Comparison of ENCODE assay signal across 16 cellular contexts in the genomic region with DNA sequence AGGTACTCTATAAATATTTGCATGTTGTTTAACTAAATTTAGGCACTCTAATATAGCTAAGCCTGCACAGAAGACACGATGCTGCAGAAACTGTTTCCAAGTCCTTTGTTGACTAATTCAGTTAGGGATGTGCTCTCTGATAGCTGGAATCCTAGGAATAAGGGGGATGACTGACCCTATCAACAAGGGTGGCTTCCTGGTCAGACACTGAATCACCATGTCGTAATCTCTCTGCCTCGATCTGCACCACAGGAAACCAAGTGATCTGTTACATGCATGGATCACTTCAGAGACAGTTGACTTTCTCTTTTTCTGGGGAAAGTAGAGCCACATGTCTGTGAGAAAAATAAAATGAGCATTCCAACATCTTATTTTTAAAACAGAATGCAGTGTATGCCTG.
"Had no signal": no experiment of that assay in that cellular context is flagged by ENCODE, and none has a peak within 500 bp of the region (broad histone marks: within the 10 kb centered on the region; RNA-seq: fewer than 3 reads in every experiment).

No MANE protein-coding gene starts in this region.

- H3K27ac ChIP-seq: esophagus muscularis mucosa, parathyroid adenoma, testis, upper lobe of right lung had no signal

- H3K4me1 ChIP-seq: esophagus muscularis mucosa, parathyroid adenoma, testis, upper lobe of right lung had no signal

- DNase-seq: activated B cell treated with CpG ODN at 0.5 μM for 24 hours; activated CD4-positive, alpha-beta T cell treated with anti-CD3 and anti-CD28 coated beads, Interleukin-2, amount 10 ng/mL, durations not matched to agents 7 days and 5 days; activated CD8-positive, alpha-beta memory T cell treated with anti-CD3 and anti-CD28 coated beads for 24 hours; activated naive CD4-positive, alpha-beta T cell treated with anti-CD3 and anti-CD28 coated beads for 36 hours; foreskin melanocyte; head of caudate nucleus; kidney; retina; stimulated activated CD4-positive, alpha-beta T cell treated with anti-CD3 and anti-CD28 coated beads, Interleukin-15, amount 100 ng/mL, for 24 hours; stimulated activated CD4-positive, alpha-beta T cell treated with anti-CD3 and anti-CD28 coated beads, Interleukin-4, amount 100 ng/mL, for 24 hours; stimulated activated naive CD8-positive, alpha-beta T cell treated with anti-CD3 and anti-CD28 coated beads, Interleukin-15, amount 100 ng/mL, for 72 hours; T-helper 1 cell; testis; upper lobe of right lung had no signal

- H3K9me3 ChIP-seq: esophagus muscularis mucosa, testis, upper lobe of right lung had no signal

- H3K4me3 ChIP-seq: esophagus muscularis mucosa, testis, upper lobe of right lung had no signal

- H3K36me3 ChIP-seq: esophagus muscularis mucosa, upper lobe of right lung had no signal

- H2AFZ ChIP-seq: parathyroid adenoma had no signal

- H3K9ac ChIP-seq: parathyroid adenoma had no signal

- ATAC-seq: stimulated activated naive CD8-positive, alpha-beta T cell treated with anti-CD3 and anti-CD28 coated beads, Interleukin-15, amount 100 ng/mL, for 72 hours; upper lobe of right lung had no signal

- H3K27me3 ChIP-seq: esophagus muscularis mucosa, testis, upper lobe of right lung had no signal
